28 cellular contexts compared by ENCODE assay signal in genomic region chr20:58813369-58813768, GRCh38. TPM values are rescaled to one million over a fixed set of nuclear protein-coding genes. Genes with fewer than 3 reads are reported as not detected.
DNase-seq lines count a peak whose midpoint lies in the region; ATAC-seq, FAIRE-seq and TF ChIP-seq lines count a peak whose summit lies in the region.
"Had no signal": no experiment of that assay in that cellular context is flagged by ENCODE, and none has a peak within 500 bp of the region (broad histone marks: within the 10 kb centered on the region; RNA-seq: fewer than 3 reads in every experiment).

No MANE protein-coding gene starts in this region.

- H2BK12ac ChIP-seq in trophoblast cell (ENCODE audit: low read length): no peak overlapping the region

- peaks cover 12% of the 10 kb centered on the region for H3K36me3 Mint-ChIP-seq in WTC11
- H3K36me3 Mint-ChIP-seq: CD14-positive monocyte; CD8-positive, alpha-beta memory T cell had no signal

- H3K27ac ChIP-seq in trophoblast cell (ENCODE audit: low read depth, low read length): no peak overlapping the region
- H3K27ac ChIP-seq: 22Rv1; A549; BLaER1 treated with 17β-estradiol and CSF1 and Interleukin-3, amounts not matched to agents 10 nM and 100 nM; GM23248 had no signal

- no peak for ATAC-seq in WTC11
- no peak for ATAC-seq in GM18858 (IDR thresholded peaks at IDR 0.05; ENCODE audit: unreplicated experiment)
- ATAC-seq in HG03439 (IDR thresholded peaks at IDR 0.05; ENCODE audit: unreplicated experiment): no peak
- ATAC-seq: A549 had no signal

- H2BK5ac ChIP-seq in trophoblast cell (ENCODE audit: low read depth, low read length, poor library complexity): no peak overlapping the region

- H3K9me3 Mint-ChIP-seq in WTC11: peaks cover 3% of the 10 kb centered on the region; the same call in 1 of the 2 replicates
- H3K9me3 Mint-ChIP-seq: CD4-positive, alpha-beta T cell; CD8-positive, alpha-beta memory T cell had no signal

- no peak overlapping the region for H2BK120ac ChIP-seq in trophoblast cell (ENCODE audit: insufficient read depth, low read length, poor library complexity)

- no peak overlapping the region for H3K4me3 ChIP-seq in trophoblast cell (ENCODE audit: low read depth, low read length)
- H3K4me3 ChIP-seq: A549; BLaER1 treated with 17β-estradiol and CSF1 and Interleukin-3, amounts not matched to agents 10 nM and 100 nM; GM23248 had no signal

- no peak overlapping the region for H2AK5ac ChIP-seq in trophoblast cell (ENCODE audit: low read length)

- H3K27ac Mint-ChIP-seq in WTC11: peak overlapping the region; percentile 72; the same call in 1 of the 2 replicates
- H3K27ac Mint-ChIP-seq: CD14-positive monocyte; CD4-positive, alpha-beta T cell; CD8-positive, alpha-beta memory T cell had no signal

- no peak overlapping the region for H3K4ac ChIP-seq in trophoblast cell (ENCODE audit: low read depth, low read length)

- POLR2A ChIA-PET in WTC11 (lab: Charles Lee): interaction anchor here (0.6 kb wide), 1 partner anchor 241 kb away, joined by 4 read pairs; no protein-coding TSS in a partner anchor

- no CpG with 5 or more reads among the region's 8 CpGs for WGBS in trophoblast cell (ENCODE audit: extremely low coverage, insufficient coverage, insufficient read length)

- H3K23ac ChIP-seq in trophoblast cell (ENCODE audit: low read length): no peak overlapping the region

- peaks cover 5% of the 10 kb centered on the region for H3K9me3 ChIP-seq in trophoblast cell (ENCODE audit: insufficient read depth, low read depth, low read length)
- H3K9me3 ChIP-seq: A549; BE2C; BLaER1 treated with 17β-estradiol and CSF1 and Interleukin-3, amounts not matched to agents 10 nM and 100 nM had no signal

- peaks cover 7% of the 10 kb centered on the region for H3K4me1 Mint-ChIP-seq in WTC11
- H3K4me1 Mint-ChIP-seq: CD14-positive monocyte had no signal

- H3K9ac ChIP-seq in trophoblast cell (ENCODE audit: low read length): peak overlapping the region; percentile 36
- H3K9ac ChIP-seq: BLaER1 treated with 17β-estradiol and CSF1 and Interleukin-3, amounts not matched to agents 10 nM and 100 nM; GM23248 had no signal

- no peaks in the 10 kb centered on the region; the same call in 1 of the 2 replicates for H3K27me3 Mint-ChIP-seq in WTC11 (ENCODE audit: low read depth)

- no peak overlapping the region for H3K14ac ChIP-seq in trophoblast cell (ENCODE audit: low read length)

- no peaks in the 10 kb centered on the region for H3K79me2 ChIP-seq in trophoblast cell (ENCODE audit: control insufficient read depth, insufficient read depth, low read length, poor library complexity)

- H3K36me3 ChIP-seq in trophoblast cell (ENCODE audit: control insufficient read depth in 1 of 2, insufficient read depth in 2 of 2, low read length in 2 of 2): peaks cover 0 to 3% of the 10 kb centered on the region in 2 experiments
- H3K36me3 ChIP-seq: BE2C; BLaER1 treated with 17β-estradiol and CSF1 and Interleukin-3, amounts not matched to agents 10 nM and 100 nM had no signal

- TF ChIP-seq CTCF in WTC11 (IDR thresholded peaks at IDR 0.05): no peak

- no peak overlapping the region for H3K18ac ChIP-seq in trophoblast cell (ENCODE audit: low read length)

- H3K79me1 ChIP-seq in trophoblast cell (ENCODE audit: low read length): no peaks in the 10 kb centered on the region

- H4K91ac ChIP-seq in trophoblast cell (ENCODE audit: low read depth, low read length): no peak overlapping the region

- peak; percentile 99 for FAIRE-seq in HTR-8/SVneo (lab: Jason Lieb, UNC)
- FAIRE-seq: A549, GM12891, GM18507, H54 had no signal

- H4K12ac ChIP-seq in trophoblast cell (ENCODE audit: low read depth, low read length): no peak overlapping the region

- no peaks in the 10 kb centered on the region for H3K27me3 ChIP-seq in trophoblast cell (ENCODE audit: insufficient read depth, low read length)
- H3K27me3 ChIP-seq: BE2C had no signal

- H3K4me2 ChIP-seq in trophoblast cell (ENCODE audit: low read length): no peak overlapping the region
- H3K4me2 ChIP-seq: A549 had no signal

- no peak overlapping the region for H3K4me3 Mint-ChIP-seq in WTC11
- H3K4me3 Mint-ChIP-seq: CD14-positive monocyte; CD4-positive, alpha-beta T cell had no signal

- CTCF ChIA-PET in WTC11 (lab: Charles Lee): no interaction called here

- H2AFZ ChIP-seq in trophoblast cell (ENCODE audit: insufficient read depth, low read length, poor library complexity): no peak overlapping the region
- H2AFZ ChIP-seq: GM23248 had no signal

- no peak overlapping the region for H4K8ac ChIP-seq in trophoblast cell (ENCODE audit: low read depth, low read length)

- DNase-seq in NCI-H748 (lab: John Stamatoyannopoulos, UW; ENCODE audit: unreplicated experiment) (peak; percentile 13), NCI-H748 treated with DMSO at 0.1 percent for 48 hours (lab: John Stamatoyannopoulos, UW) (no peak), HTR-8/SVneo (ENCODE audit: insufficient read length, low spot score) (no peak), WTC11 (ENCODE audit: low spot score) (no peak), trophoblast cell (no peak), occipital lobe (lab: John Stamatoyannopoulos, UW) (no peak)
- DNase-seq: ACHN; AML-193; BE2C; Calu3; CD4-positive, alpha-beta T cell; CD8-positive, alpha-beta memory T cell; COR-L47; DMS53; DMS79 treated with DMSO at 0.1 percent for 48 hours; GF-D8; GM23248; HCEC 1CT had no signal

- H3K4me1 ChIP-seq in trophoblast cell (ENCODE audit: control insufficient read depth in 1 of 2, insufficient read depth in 2 of 2, low read length in 2 of 2): peaks cover 0 to under 1% of the 10 kb centered on the region in 2 experiments
- H3K4me1 ChIP-seq: A549, BE2C had no signal

TF ChIP-seq in WTC11, 78 proteins besides CTCF, POLR2A, EP300 and RAD21 (continues in another document):
- TF ChIP-seq NR3C1 (CRISPR knock-in tag; conservative IDR thresholded peaks at IDR 0.05; ENCODE audit: low read depth): no peak
- TF ChIP-seq NFYB (CRISPR knock-in tag; conservative IDR thresholded peaks at IDR 0.05; ENCODE audit: low read depth): no peak
- TF ChIP-seq CBFB (CRISPR knock-in tag; IDR thresholded peaks at IDR 0.05; ENCODE audit: low read depth): no peak
- TF ChIP-seq ESRRA (CRISPR knock-in tag; IDR thresholded peaks at IDR 0.05; ENCODE audit: borderline replicate concordance): no peak
- no peak for TF ChIP-seq TEAD4 (CRISPR knock-in tag; IDR thresholded peaks at IDR 0.05)
- TF ChIP-seq ATF6 (CRISPR knock-in tag; IDR thresholded peaks at IDR 0.05): no peak
- no peak for TF ChIP-seq RORB (CRISPR knock-in tag; IDR thresholded peaks at IDR 0.05)
- TF ChIP-seq ZSCAN18 (CRISPR knock-in tag; IDR thresholded peaks at IDR 0.05): no peak
- TF ChIP-seq MLX (CRISPR knock-in tag; IDR thresholded peaks at IDR 0.05): no peak
- no peak for TF ChIP-seq SP1 (CRISPR knock-in tag; conservative IDR thresholded peaks at IDR 0.05)
- TF ChIP-seq NR2C2 (CRISPR knock-in tag; IDR thresholded peaks at IDR 0.05): no peak
- TF ChIP-seq ZNF396 (CRISPR knock-in tag; IDR thresholded peaks at IDR 0.05; ENCODE audit: borderline replicate concordance): no peak
- TF ChIP-seq E2F5 (CRISPR knock-in tag; IDR thresholded peaks at IDR 0.05): no peak
- no peak for TF ChIP-seq ETV6 (CRISPR knock-in tag; IDR thresholded peaks at IDR 0.05)

RNA-seq across cellular contexts. Expression of gene GNAS-AS1, which starts 37.3 kb away (rescaled TPM):
- total RNA-seq in WTC11 (2021) (12.2 to 13.4 TPM (median 12.8 TPM) in 3 replicates), occipital lobe (0.94 TPM)
- 0.35 and 0.56 TPM in 2 replicates for polyA plus RNA-seq in trophoblast cell (2013)
- total RNA-seq: CD4-positive, alpha-beta T cell; G401 had no signal
- polyA plus RNA-seq: A549; CD14-positive monocyte; CD8-positive, alpha-beta memory T cell had no signal

RNA-seq across cellular contexts. Expression of gene GNAS, which starts 39.1 kb away (rescaled TPM):
- 868 to 954 TPM (median 912 TPM) in 3 replicates for total RNA-seq in WTC11 (2021)
- 1,560 and 1,575 TPM in 2 replicates for polyA plus RNA-seq in trophoblast cell (2013)
- total RNA-seq in occipital lobe: 344 TPM
